Comparison of ENCODE assay signal across 11 cellular contexts in the genomic region with DNA sequence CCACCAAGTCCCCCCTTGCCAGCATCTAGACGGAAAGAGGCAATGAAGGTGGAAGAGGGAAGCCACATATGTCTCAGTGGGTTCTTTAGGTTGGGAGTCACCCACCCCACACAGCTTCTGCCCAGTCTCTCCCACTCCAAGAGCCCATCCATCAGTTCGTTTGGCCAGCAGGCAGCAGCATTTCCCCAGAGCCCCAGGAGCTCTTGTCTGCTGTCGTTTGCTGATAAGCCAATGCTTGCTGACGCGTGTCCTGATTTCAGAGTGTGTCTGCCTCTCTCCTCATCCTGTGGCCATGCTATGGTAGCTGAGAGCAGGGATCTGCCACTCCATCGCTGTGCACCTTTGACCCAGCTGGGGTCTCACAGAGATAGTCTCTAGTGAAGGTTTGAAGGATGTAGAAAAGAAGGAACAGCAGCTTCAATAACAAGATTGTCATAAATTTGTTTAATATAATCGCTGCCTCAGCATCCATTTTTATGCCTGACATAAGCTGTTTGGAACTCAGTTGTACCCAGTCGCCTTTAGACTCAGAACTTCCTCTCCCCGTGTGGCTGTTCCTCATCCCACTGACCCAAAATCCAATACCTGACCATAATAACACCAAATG. TPM values are rescaled to one million over a fixed set of nuclear protein-coding genes. Genes with fewer than 3 reads are reported as not detected.
A peak's percentile ranks its signal among the peaks of the same experiment; 100 is the strongest.
DNase-seq lines count a peak whose midpoint lies in the region; ATAC-seq lines count a peak whose summit lies in the region.
"Had no signal": no experiment of that assay in that cellular context is flagged by ENCODE, and none has a peak within 500 bp of the region (broad histone marks: within the 10 kb centered on the region; RNA-seq: fewer than 3 reads in every experiment).

No MANE protein-coding gene starts in this region.

- H3K27ac Mint-ChIP-seq in T-helper 1 cell treated with Interleukin-12 subunit alpha and Interleukin-12 subunit beta and Interleukin-4 antibody, amounts not matched to agents 30 μg/mL and 1 μg/mL, for 36 hours: peak overlapping the region; percentile 88
- peak overlapping the region; percentile 78 for H3K27ac Mint-ChIP-seq in activated T-helper 17 cell treated with anti-CD3 and anti-CD28 coated beads, Interleukin-2, amount 50 U/mL, for 72 hours
- peak overlapping the region; percentile 92 to 100 (median 95) for H3K27ac Mint-ChIP-seq in naive thymus-derived CD4-positive, alpha-beta T cell

- H3K27me3 ChIP-seq in naive thymus-derived CD4-positive, alpha-beta T cell (ENCODE audit: control insufficient read depth in 2 of 2, insufficient read depth in 2 of 2, low read length in 2 of 2): no peaks in the 10 kb centered on the region
- peaks cover 59% of the 10 kb centered on the region for H3K27me3 ChIP-seq in GM23248 (replicated peaks; ENCODE audit: insufficient read depth)

- H3K27ac ChIP-seq in naive thymus-derived CD4-positive, alpha-beta T cell (ENCODE audit: low read depth, low read length): peak overlapping the region; percentile 70
- no peak overlapping the region for H3K27ac ChIP-seq in GM23248

- peaks cover 61% of the 10 kb centered on the region for H3K4me1 Mint-ChIP-seq in T-helper 1 cell treated with Interleukin-12 subunit alpha and Interleukin-12 subunit beta and Interleukin-4 antibody, amounts not matched to agents 30 μg/mL and 1 μg/mL, for 36 hours (ENCODE audit: low read depth)
- peaks cover 40% of the 10 kb centered on the region for H3K4me1 Mint-ChIP-seq in activated T-helper 17 cell treated with anti-CD3 and anti-CD28 coated beads, Interleukin-2, amount 50 U/mL, for 72 hours
- H3K4me1 Mint-ChIP-seq in naive thymus-derived CD4-positive, alpha-beta T cell: peaks cover 38 to 97% (median 93%) of the 10 kb centered on the region in 7 donors

- no peak overlapping the region for H3K4me3 ChIP-seq in naive thymus-derived CD4-positive, alpha-beta T cell (ENCODE audit: low read length)
- no peak overlapping the region for H3K4me3 ChIP-seq in GM23248

- H4K20me1 ChIP-seq in GM23248 (ENCODE audit: insufficient read depth): no peaks in the 10 kb centered on the region

- intact Hi-C loops in naive thymus-derived CD4-positive, alpha-beta T cell (cut with micrococcal nuclease): loop anchor here (1.0 to 2.0 kb wide), 3 partner anchors 16 to 53 kb away; no protein-coding TSS in a partner anchor

- WGBS in GM23248 (ENCODE audit: low coverage in 1 of 2, low lambda C conversion rate in 2 of 2, missing lambda C conversion rate in 2 of 2), 2 experiments: 47 to 56% methylated on average over 9 of the region's 9 CpGs

- peaks cover 48 to 86% of the 10 kb centered on the region in 2 donors for H3K4me1 ChIP-seq in naive thymus-derived CD4-positive, alpha-beta T cell (ENCODE audit: control insufficient read depth in 2 of 2, insufficient read depth in 2 of 2, low read length in 2 of 2)
- no peaks in the 10 kb centered on the region for H3K4me1 ChIP-seq in GM23248 (ENCODE audit: insufficient read depth)

- CTCF ChIA-PET in naive thymus-derived CD4-positive, alpha-beta T cell (lab: Charles Lee): interaction anchor here (1.0 to 2.6 kb wide), 8 partner anchors 8 to 213 kb away, joined by 3 to 18 read pairs (median 4); no protein-coding TSS in a partner anchor

- H3K4me3 Mint-ChIP-seq in T-helper 1 cell treated with Interleukin-12 subunit alpha and Interleukin-12 subunit beta and Interleukin-4 antibody, amounts not matched to agents 30 μg/mL and 1 μg/mL, for 36 hours: peak overlapping the region; percentile 39
- H3K4me3 Mint-ChIP-seq in activated T-helper 17 cell treated with anti-CD3 and anti-CD28 coated beads, Interleukin-2, amount 50 U/mL, for 72 hours: peak overlapping the region; percentile 45
- peak overlapping the region; percentile 4 to 75 (median 64) for H3K4me3 Mint-ChIP-seq in naive thymus-derived CD4-positive, alpha-beta T cell

- H3K9me3 Mint-ChIP-seq in T-helper 1 cell treated with Interleukin-12 subunit alpha and Interleukin-12 subunit beta and Interleukin-4 antibody, amounts not matched to agents 30 μg/mL and 1 μg/mL, for 36 hours: peaks cover 10% of the 10 kb centered on the region
- H3K9me3 Mint-ChIP-seq in activated T-helper 17 cell treated with anti-CD3 and anti-CD28 coated beads, Interleukin-2, amount 50 U/mL, for 72 hours: peaks cover 4% of the 10 kb centered on the region
- peaks cover 0 to 14% (median 5%) of the 10 kb centered on the region in 11 donors for H3K9me3 Mint-ChIP-seq in naive thymus-derived CD4-positive, alpha-beta T cell

- no peak overlapping the region for H3K4me2 ChIP-seq in GM23248 (ENCODE audit: unreplicated experiment)

- no peak overlapping the region for H3K9ac ChIP-seq in GM23248

- H3K36me3 Mint-ChIP-seq in T-helper 1 cell treated with Interleukin-12 subunit alpha and Interleukin-12 subunit beta and Interleukin-4 antibody, amounts not matched to agents 30 μg/mL and 1 μg/mL, for 36 hours (ENCODE audit: low read depth): peaks cover 5% of the 10 kb centered on the region
- H3K36me3 Mint-ChIP-seq in activated T-helper 17 cell treated with anti-CD3 and anti-CD28 coated beads, Interleukin-2, amount 50 U/mL, for 72 hours (ENCODE audit: low read depth): no peaks in the 10 kb centered on the region
- H3K36me3 Mint-ChIP-seq in naive thymus-derived CD4-positive, alpha-beta T cell: peaks cover 0 to 18% (median 4%) of the 10 kb centered on the region in 5 donors

- POLR2A ChIA-PET in naive thymus-derived CD4-positive, alpha-beta T cell (lab: Charles Lee): interaction anchor here (0.6 to 2.9 kb wide), 11 partner anchors 12 to 213 kb away, joined by 3 to 13 read pairs (median 4); no protein-coding TSS in a partner anchor

- H3F3A ChIP-seq in GM23248 (ENCODE audit: insufficient read depth): peaks cover 5% of the 10 kb centered on the region; the same call in 1 of the 2 replicates

- H3K79me2 ChIP-seq in GM23248 (ENCODE audit: insufficient read depth): no peaks in the 10 kb centered on the region

- H3K36me3 ChIP-seq in naive thymus-derived CD4-positive, alpha-beta T cell (ENCODE audit: control insufficient read depth in 2 of 3, insufficient read depth in 3 of 3, low read length in 3 of 3): no peaks in the 10 kb centered on the region
- no peaks in the 10 kb centered on the region for H3K36me3 ChIP-seq in GM23248 (ENCODE audit: low read depth)

- H3K9me2 ChIP-seq in GM23248 (ENCODE audit: insufficient read depth): no peaks in the 10 kb centered on the region

- DNase-seq in T-helper 1 cell (no peak), GM23248 (no peak), germinal center (ENCODE audit: low spot score) (no peak)
- peak in 6 of 9 donors; percentile 11 to 38 (median 16) for DNase-seq in naive thymus-derived CD4-positive, alpha-beta T cell

- no peak overlapping the region for H2AFZ ChIP-seq in GM23248

- ATAC-seq in HG03159 (IDR thresholded peaks at IDR 0.05; ENCODE audit: unreplicated experiment): peak; percentile 13
- no peak for ATAC-seq in activated T-helper 17 cell treated with anti-CD3 and anti-CD28 coated beads, Interleukin-2, amount 50 U/mL, for 72 hours (replicated peaks)
- ATAC-seq in naive thymus-derived CD4-positive, alpha-beta T cell: no peak
- no peak for ATAC-seq in HG03571 (IDR thresholded peaks at IDR 0.05; ENCODE audit: unreplicated experiment)
- ATAC-seq: HCT116 had no signal

- H3K27me3 Mint-ChIP-seq in T-helper 1 cell treated with Interleukin-12 subunit alpha and Interleukin-12 subunit beta and Interleukin-4 antibody, amounts not matched to agents 30 μg/mL and 1 μg/mL, for 36 hours (ENCODE audit: low read depth): no peaks in the 10 kb centered on the region
- no peaks in the 10 kb centered on the region for H3K27me3 Mint-ChIP-seq in activated T-helper 17 cell treated with anti-CD3 and anti-CD28 coated beads, Interleukin-2, amount 50 U/mL, for 72 hours
- H3K27me3 Mint-ChIP-seq in naive thymus-derived CD4-positive, alpha-beta T cell: no peaks in the 10 kb centered on the region

- in situ Hi-C loops in GM23248 (cut with MboI): no loop called here

- H3K9me3 ChIP-seq in naive thymus-derived CD4-positive, alpha-beta T cell (ENCODE audit: control insufficient read depth in 2 of 3, low read length in 3 of 3): no peaks in the 10 kb centered on the region
- H3K9me3 ChIP-seq in GM23248 (ENCODE audit: low read depth): no peaks in the 10 kb centered on the region

RNA-seq across cellular contexts. Expression of a gene that starts 39.4 kb away (rescaled TPM):
- total RNA-seq in activated T-helper 17 cell treated with anti-CD3 and anti-CD28 coated beads, Interleukin-2, amount 50 U/mL, for 72 hours: under 1 TPM in 1 of 2 donors, not detected in 1; 0.45 TPM
- total RNA-seq in naive thymus-derived CD4-positive, alpha-beta T cell: 1 to 10 TPM in 2 of 5 experiments, under 1 TPM in 2, not detected in 1; 0.16 to 1.6 (median 0.80) TPM
- under 1 TPM; 0.69 to 0.82 TPM for polyA plus RNA-seq in naive thymus-derived CD4-positive, alpha-beta T cell
- total RNA-seq in GM23248 (2014; rRNA removed; shearing (Covaris generic)): 0.22 TPM in 1 of 2 replicates, not detected in the other
- polyA plus RNA-seq in GM23248 (2016; fragmentation: Nextera tagmentation; extraction: Ambion mirVana): 0.08 TPM in 1 of 2 replicates, not detected in the other
- total RNA-seq: pulmonary artery endothelial cell had no signal
- polyA plus RNA-seq: keratinocyte had no signal

Comparison
In these comparisons a context has a peak if more than half of its experiments do, and no peak if none do; other contexts are left out.
1. DNase-seq: peak in naive thymus-derived CD4-positive, alpha-beta T cell (6 of 9); none in T-helper 1 cell (0 of 5), GM23248 (single experiment) and germinal center (single experiment).
2. Peak in every context shown above with its lines, with median percentiles within 50 percentile points of each other: H3K27ac Mint-ChIP-seq and H3K4me3 Mint-ChIP-seq.